In genomic region chr3:63824309-63824708, GRCh38 we compare ENCODE assay signal across 20 cellular contexts. TPM values are rescaled to one million over a fixed set of nuclear protein-coding genes. Genes with fewer than 3 reads are reported as not detected.
DNase-seq lines count a peak whose midpoint lies in the region; ATAC-seq and TF ChIP-seq lines count a peak whose summit lies in the region.
"Had no signal": no experiment of that assay in that cellular context is flagged by ENCODE, and none has a peak within 500 bp of the region (broad histone marks: within the 10 kb centered on the region; RNA-seq: fewer than 3 reads in every experiment).

No MANE protein-coding gene starts in this region.

- H2AFZ ChIP-seq in fibroblast of lung (ENCODE audit: low read length) = no peak overlapping the region
- H2AFZ ChIP-seq in smooth muscle cell (ENCODE audit: low read depth) = no peak overlapping the region
- H2AFZ ChIP-seq in OCI-LY7 (ENCODE audit: low read length) = no peak overlapping the region

- H3K36me3 ChIP-seq in fibroblast of lung (ENCODE audit: control insufficient read depth, insufficient read depth, low read length) (no peaks in the 10 kb centered on the region), smooth muscle cell (ENCODE audit: low read depth) (no peaks in the 10 kb centered on the region), OCI-LY7 (ENCODE audit: insufficient read depth, low read length) (peaks cover 13% of the 10 kb centered on the region; the same call in 1 of the 2 replicates)

- peaks cover 6% of the 10 kb centered on the region for H3F3A ChIP-seq in smooth muscle cell (ENCODE audit: low read depth)

- no peaks in the 10 kb centered on the region for H3K9me3 Mint-ChIP-seq in stimulated activated memory B cell treated with anti-CD40 and anti-IgM and Interleukin-4, amounts not matched to agents 10 μg/mL and 1 μg/mL and 100 μg/mL, for 72 hours
- H3K9me3 Mint-ChIP-seq: activated T-cell treated with anti-CD3 and anti-CD28 coated beads, Interleukin-2, amount 50 U/mL, for 72 hours; natural killer cell had no signal

- CTCF ChIA-PET in OCI-LY7 (lab: Charles Lee; ENCODE audit: unreplicated experiment) = no interaction called here

- DNase-seq in HFF-Myc (ENCODE audit: extremely low read depth, low read depth) = peak; percentile 9
- DNase-seq in SW480 (ENCODE audit: low spot score) = peak; percentile 20
- peak; percentile 76 to 83 for DNase-seq in fibroblast of lung (ENCODE audit: low read depth in 2 of 2)
- no peak for DNase-seq in smooth muscle cell (lab: John Stamatoyannopoulos, UW; ENCODE audit: unreplicated experiment)
- no peak for DNase-seq in OCI-LY7 (ENCODE audit: low spot score)
- DNase-seq: activated CD4-positive, alpha-beta T cell treated with anti-CD3 and anti-CD28 coated beads, Interleukin-2, amount 50 U/mL, for 1 hour; activated T-cell treated with anti-CD3 and anti-CD28 coated beads, Interleukin-2, amount 50 U/mL, for 72 hours; anterior cingulate cortex; effector CD4-positive, alpha-beta T cell; GDM1; hypothalamus; natural killer cell; NCI-H1694 treated with DMSO at 0.1 percent for 48 hours; NCI-H526; stimulated activated CD4-positive, alpha-beta T cell treated with anti-CD3 and anti-CD28 coated beads, Interleukin-2, amount 100 ng/mL, for 48 hours had no signal

- WGBS in smooth muscle cell (ENCODE audit: low lambda C conversion rate) = 35% methylated on average over 4 of the region's 4 CpGs

- H3K4me3 Mint-ChIP-seq in stimulated activated memory B cell treated with anti-CD40 and anti-IgM and Interleukin-4, amounts not matched to agents 10 μg/mL and 1 μg/mL and 100 μg/mL, for 72 hours = no peak overlapping the region
- H3K4me3 Mint-ChIP-seq: activated T-cell treated with anti-CD3 and anti-CD28 coated beads, Interleukin-2, amount 50 U/mL, for 72 hours; natural killer cell had no signal

- H3K36me3 Mint-ChIP-seq in stimulated activated memory B cell treated with anti-CD40 and anti-IgM and Interleukin-4, amounts not matched to agents 10 μg/mL and 1 μg/mL and 100 μg/mL, for 72 hours = peaks cover 24% of the 10 kb centered on the region

- TF ChIP-seq CTCF in HFF-Myc (IDR thresholded peaks at IDR 0.05; ENCODE audit: low read depth, low read length, missing control alignments) (no peak), fibroblast of lung (conservative IDR thresholded peaks at IDR 0.05 in 1 of 2, IDR thresholded peaks at IDR 0.05 in 1 of 2; ENCODE audit: low read depth in 1 of 2, low read length in 2 of 2) (no peak), smooth muscle cell (IDR thresholded peaks at IDR 0.05; ENCODE audit: borderline replicate concordance, insufficient read depth, poor library complexity, severe bottlenecking) (no peak), OCI-LY7 (conservative IDR thresholded peaks at IDR 0.05; ENCODE audit: low read length) (no peak)

- H4K20me1 ChIP-seq in fibroblast of lung (ENCODE audit: control insufficient read depth, extremely low read depth, insufficient read depth, low read length) (no peaks in the 10 kb centered on the region), smooth muscle cell (ENCODE audit: low read depth) (no peaks in the 10 kb centered on the region), OCI-LY7 (ENCODE audit: insufficient read depth, low read length) (no peaks in the 10 kb centered on the region)

- H3K9ac ChIP-seq in fibroblast of lung (ENCODE audit: insufficient read depth, low read length) (no peak overlapping the region), smooth muscle cell (ENCODE audit: low read depth) (no peak overlapping the region)

- H3K4me3 ChIP-seq in HFF-Myc (replicated peaks; ENCODE audit: low read depth, low read length) (no peak overlapping the region), fibroblast of lung (replicated peaks in 1 of 4; ENCODE audit: control extremely low read depth in 1 of 4, insufficient read depth in 1 of 4, low read depth in 3 of 4, low read length in 4 of 4) (no peak overlapping the region), smooth muscle cell (no peak overlapping the region), OCI-LY7 (ENCODE audit: low read depth, low read length, poor library complexity, severe bottlenecking) (no peak overlapping the region)

- no peak overlapping the region for H3K27ac Mint-ChIP-seq in stimulated activated memory B cell treated with anti-CD40 and anti-IgM and Interleukin-4, amounts not matched to agents 10 μg/mL and 1 μg/mL and 100 μg/mL, for 72 hours
- H3K27ac Mint-ChIP-seq: activated T-cell treated with anti-CD3 and anti-CD28 coated beads, Interleukin-2, amount 50 U/mL, for 72 hours; natural killer cell had no signal

- POLR2A ChIA-PET in OCI-LY7 (lab: Charles Lee) = interaction anchor here (1.3 kb wide), 1 partner anchor 13 kb away, joined by 4 read pairs; no protein-coding TSS in a partner anchor

- no peak overlapping the region for H3K4me2 ChIP-seq in fibroblast of lung (ENCODE audit: extremely low read depth, insufficient read depth, low read length)
- no peak overlapping the region for H3K4me2 ChIP-seq in smooth muscle cell
- H3K4me2 ChIP-seq in OCI-LY7 (ENCODE audit: low read length) = no peak overlapping the region

- no TSS peak for BruUV-seq in OCI-LY7 (replicated peaks; lab: Mats Ljungman, UMichigan)

- H3K4me1 Mint-ChIP-seq in stimulated activated memory B cell treated with anti-CD40 and anti-IgM and Interleukin-4, amounts not matched to agents 10 μg/mL and 1 μg/mL and 100 μg/mL, for 72 hours = no peaks in the 10 kb centered on the region
- H3K4me1 Mint-ChIP-seq: natural killer cell had no signal

- H3K27me3 Mint-ChIP-seq in stimulated activated memory B cell treated with anti-CD40 and anti-IgM and Interleukin-4, amounts not matched to agents 10 μg/mL and 1 μg/mL and 100 μg/mL, for 72 hours = no peaks in the 10 kb centered on the region

- H3K27ac ChIP-seq in fibroblast of lung (ENCODE audit: insufficient read depth, low read length) (no peak overlapping the region), smooth muscle cell (ENCODE audit: low read depth) (peak overlapping the region; percentile 51), OCI-LY7 (ENCODE audit: low read depth, low read length, poor library complexity, severe bottlenecking) (no peak overlapping the region)

- H3K27me3 ChIP-seq in fibroblast of lung (ENCODE audit: control insufficient read depth, insufficient read depth, low read length) (no peaks in the 10 kb centered on the region), smooth muscle cell (ENCODE audit: low read depth) (no peaks in the 10 kb centered on the region)

- no peaks in the 10 kb centered on the region for H3K9me2 ChIP-seq in OCI-LY7 (ENCODE audit: insufficient read depth, low read length)

- H3K9me3 ChIP-seq in fibroblast of lung (ENCODE audit: control insufficient read depth, insufficient read depth, low read depth, low read length) (no peaks in the 10 kb centered on the region), smooth muscle cell (replicated peaks; ENCODE audit: low read depth) (no peaks in the 10 kb centered on the region), OCI-LY7 (ENCODE audit: low read length) (no peaks in the 10 kb centered on the region)

- no peaks in the 10 kb centered on the region for H3K79me2 ChIP-seq in fibroblast of lung (ENCODE audit: control insufficient read depth, insufficient read depth, low read length)
- H3K79me2 ChIP-seq in smooth muscle cell (ENCODE audit: low read depth) = no peaks in the 10 kb centered on the region
- H3K79me2 ChIP-seq in OCI-LY7 (ENCODE audit: insufficient read depth, low read depth, low read length) = no peaks in the 10 kb centered on the region

- intact Hi-C loops in OCI-LY7 (cut with micrococcal nuclease; ENCODE audit: unreplicated experiment) = no loop called here

- H3K4me1 ChIP-seq in fibroblast of lung (ENCODE audit: control insufficient read depth, extremely low read depth, insufficient read depth, low read length) (no peaks in the 10 kb centered on the region), smooth muscle cell (ENCODE audit: low read depth) (peaks cover 4% of the 10 kb centered on the region), OCI-LY7 (ENCODE audit: insufficient read depth, low read length, poor library complexity, severe bottlenecking) (no peaks in the 10 kb centered on the region)

- ATAC-seq in HG03135 (IDR thresholded peaks at IDR 0.05; ENCODE audit: unreplicated experiment) = no peak
- ATAC-seq in stimulated activated memory B cell treated with anti-CD40 and anti-IgM and Interleukin-4, amounts not matched to agents 10 μg/mL and 1 μg/mL and 100 μg/mL, for 72 hours = no peak
- ATAC-seq: activated T-cell treated with anti-CD3 and anti-CD28 coated beads, Interleukin-2, amount 50 U/mL, for 72 hours; natural killer cell; Panc1 had no signal

RNA-seq across cellular contexts. Expression of gene C3orf49, which starts 5.2 kb away (rescaled TPM):
- not detected in 2 replicates for total RNA-seq in fibroblast of lung
- not detected in 2 replicates for polyA plus RNA-seq in fibroblast of lung
- polyA plus RNA-seq in fibroblast of lung (2012) = 0.09 TPM in 1 of 2 replicates, not detected in the other
- not detected in 2 replicates for polyA minus RNA-seq in fibroblast of lung (ENCODE audit: low replicate concordance)
- not detected in 2 replicates for total RNA-seq in smooth muscle cell
- 0.25 TPM in 1 of 2 replicates, not detected in the other for polyA plus RNA-seq in smooth muscle cell
- not detected in 2 replicates for total RNA-seq in OCI-LY7 (2014; rRNA removed; shearing (Covaris generic))
- total RNA-seq in OCI-LY7 (2022) = not detected in 2 replicates
- total RNA-seq: activated T-cell treated with anti-CD3 and anti-CD28 coated beads, Interleukin-2, amount 50 U/mL, for 72 hours; liver; natural killer cell; ureter had no signal

RNA-seq across cellular contexts. Expression of gene THOC7, which starts 39.3 kb away (rescaled TPM):
- total RNA-seq in fibroblast of lung (35.3 and 42.6 TPM in 2 replicates), smooth muscle cell (41.3 and 57.3 TPM in 2 replicates), OCI-LY7 (2022) (101 and 103 TPM in 2 replicates)
- polyA plus RNA-seq in fibroblast of lung (100 and 103 TPM in 2 replicates), smooth muscle cell (57.5 and 59.9 TPM in 2 replicates)
- polyA plus RNA-seq in fibroblast of lung (2012) = 88.0 and 91.1 TPM in 2 replicates
- polyA minus RNA-seq in fibroblast of lung (ENCODE audit: low replicate concordance) = 0.96 and 3.9 TPM in 2 replicates
- 62.2 and 62.9 TPM in 2 replicates for total RNA-seq in OCI-LY7 (2014; rRNA removed; shearing (Covaris generic))

RNA-seq across cellular contexts. Expression of gene ATXN7, which starts 39.4 kb away (rescaled TPM):
- total RNA-seq in fibroblast of lung (7.7 and 11.1 TPM in 2 replicates), smooth muscle cell (14.1 and 16.8 TPM in 2 replicates), OCI-LY7 (2022) (35.2 and 42.2 TPM in 2 replicates)
- polyA plus RNA-seq in fibroblast of lung (6.3 and 10.6 TPM in 2 replicates), smooth muscle cell (3.1 and 3.6 TPM in 2 replicates)
- 3.4 and 6.3 TPM in 2 replicates for polyA plus RNA-seq in fibroblast of lung (2012)
- polyA minus RNA-seq in fibroblast of lung (ENCODE audit: low replicate concordance) = 64.9 and 84.2 TPM in 2 replicates
- 14.3 and 15.2 TPM in 2 replicates for total RNA-seq in OCI-LY7 (2014; rRNA removed; shearing (Covaris generic))

Comparison
In these comparisons a context has a peak if more than half of its experiments do, and no peak if none do; other contexts are left out.
1. DNase-seq: peak in HFF-Myc (single experiment), SW480 (single experiment) and fibroblast of lung (2 of 2); none in smooth muscle cell (single experiment) and OCI-LY7 (single experiment).